Comparison of ENCODE assay signal across 8 cellular contexts in genomic region chr2:6917761-6918421, GRCh38. TPM values are rescaled to one million over a fixed set of nuclear protein-coding genes. Genes with fewer than 3 reads are reported as not detected.
DNase-seq lines count a peak whose midpoint lies in the region; ATAC-seq and TF ChIP-seq lines count a peak whose summit lies in the region.

No MANE protein-coding gene starts in this region.

- TF ChIP-seq POLR2A in gastroesophageal sphincter (IDR thresholded peaks at IDR 0.05) (no peak), prostate gland (IDR thresholded peaks at IDR 0.05) (no peak)

- H3K4me3 Mint-ChIP-seq in WTC11 = peak overlapping the region; percentile 67

- ATAC-seq in HG02763 (IDR thresholded peaks at IDR 0.05; ENCODE audit: unreplicated experiment) (peak; percentile 28), WTC11 (peak; percentile 25), gastroesophageal sphincter (peak; percentile 39)

- H3K27me3 ChIP-seq in gastroesophageal sphincter = no peaks in the 10 kb centered on the region
- no peaks in the 10 kb centered on the region for H3K27me3 ChIP-seq in prostate gland (replicated peaks; ENCODE audit: insufficient read depth)

- TF ChIP-seq CTCF in WTC11 (IDR thresholded peaks at IDR 0.05) = no peak
- TF ChIP-seq CTCF in gastroesophageal sphincter (IDR thresholded peaks at IDR 0.05) = no peak
- TF ChIP-seq CTCF in prostate gland (IDR thresholded peaks at IDR 0.05) = no peak

- no peak for TF ChIP-seq EP300 in gastroesophageal sphincter (IDR thresholded peaks at IDR 0.05)

- peaks cover 28% of the 10 kb centered on the region for H3K27me3 Mint-ChIP-seq in WTC11 (ENCODE audit: low read depth)

- H3K4me3 ChIP-seq in gastroesophageal sphincter (peak overlapping the region; percentile 78 to 88), prostate gland (peak overlapping the region; percentile 68 to 73)

- DNase-seq in NCI-H1092 treated with DMSO at 0.1 percent for 48 hours (lab: John Stamatoyannopoulos, UW) (peak; percentile 17), NCI-H1092 (lab: John Stamatoyannopoulos, UW) (no peak), WTC11 (ENCODE audit: low spot score) (no peak), prostate gland (ENCODE audit: low spot score) (no peak), hippocampal formation (lab: John Stamatoyannopoulos, UW) (no peak), HCEC 1CT (no peak)

- H3K27ac ChIP-seq in gastroesophageal sphincter (peak overlapping the region in 3 of 4 donors; percentile 68 to 80 (median 69)), prostate gland (peak overlapping the region; percentile 64 to 67)

- H3K9me3 ChIP-seq in gastroesophageal sphincter = no peaks in the 10 kb centered on the region
- no peaks in the 10 kb centered on the region for H3K9me3 ChIP-seq in prostate gland

- H3K4me1 ChIP-seq in gastroesophageal sphincter (peaks cover 0 to 36% (median 3%) of the 10 kb centered on the region in 3 donors), prostate gland (replicated peaks) (peaks cover 3% of the 10 kb centered on the region)

- H3K36me3 ChIP-seq in gastroesophageal sphincter = no peaks in the 10 kb centered on the region
- no peaks in the 10 kb centered on the region for H3K36me3 ChIP-seq in prostate gland

- no peaks in the 10 kb centered on the region for H3K9me3 Mint-ChIP-seq in WTC11

- 8% methylated on average over 2 of the region's 68 CpGs; no CpG with 5 or more reads in 1 of the 2 donors for WGBS in gastroesophageal sphincter (ENCODE audit: low coverage in 1 of 2), 2 donors
- WGBS in prostate gland = 2% methylated on average over 45 of the region's 68 CpGs

- POLR2A ChIA-PET in WTC11 (lab: Charles Lee) = interaction anchor here (0.6 kb wide), 1 partner anchor 96 kb away, joined by 3 read pairs; no protein-coding TSS in a partner anchor

- peaks cover 40% of the 10 kb centered on the region for H3K4me1 Mint-ChIP-seq in WTC11

- no peak overlapping the region for H3K27ac Mint-ChIP-seq in WTC11

- intact Hi-C loops in prostate gland (cut with DNase I) = loop anchor here (5.0 kb wide), 1 partner anchor 114 kb away; no protein-coding TSS in a partner anchor

- CTCF ChIA-PET in WTC11 (lab: Charles Lee) = interaction anchor here (0.6 to 2.0 kb wide), 7 partner anchors 11 to 117 kb away, joined by 3 to 9 read pairs (median 3); partner anchors contain the start of gene CMPK2

- no peaks in the 10 kb centered on the region for H3K36me3 Mint-ChIP-seq in WTC11

TF ChIP-seq in WTC11, 78 proteins besides CTCF, POLR2A, EP300 and RAD21:
- TF ChIP-seq MLX (CRISPR knock-in tag; IDR thresholded peaks at IDR 0.05) (no peak), ZNF512 (CRISPR knock-in tag; IDR thresholded peaks at IDR 0.05; ENCODE audit: borderline replicate concordance) (no peak), OVOL2 (CRISPR knock-in tag; IDR thresholded peaks at IDR 0.05; ENCODE audit: borderline replicate concordance) (no peak), ELF4 (CRISPR knock-in tag; IDR thresholded peaks at IDR 0.05; ENCODE audit: low read depth) (no peak), ZNF263 (CRISPR knock-in tag; IDR thresholded peaks at IDR 0.05; ENCODE audit: low read depth) (no peak), ZNF121 (CRISPR knock-in tag; IDR thresholded peaks at IDR 0.05) (no peak), NFE2L1 (CRISPR knock-in tag; IDR thresholded peaks at IDR 0.05) (no peak), NR3C1 (CRISPR knock-in tag; conservative IDR thresholded peaks at IDR 0.05; ENCODE audit: low read depth) (no peak), NFYB (CRISPR knock-in tag; conservative IDR thresholded peaks at IDR 0.05; ENCODE audit: low read depth) (no peak), IRF2 (CRISPR knock-in tag; IDR thresholded peaks at IDR 0.05; ENCODE audit: borderline replicate concordance, low read depth) (no peak), EMX1 (CRISPR knock-in tag; IDR thresholded peaks at IDR 0.05) (no peak), SOX15 (CRISPR knock-in tag; IDR thresholded peaks at IDR 0.05) (no peak), MAX (CRISPR knock-in tag; IDR thresholded peaks at IDR 0.05) (no peak), HMGXB4 (CRISPR knock-in tag; IDR thresholded peaks at IDR 0.05) (0 out of 2 replicates have a peak, but pooled peaks have one; percentile 9), SMAD3 (CRISPR knock-in tag; IDR thresholded peaks at IDR 0.05; ENCODE audit: borderline replicate concordance) (no peak), FOXP4 (CRISPR knock-in tag; IDR thresholded peaks at IDR 0.05) (0 out of 2 replicates have a peak, but pooled peaks have one; percentile 47)

RNA-seq across cellular contexts. Expression of gene RNF144A, which starts 0.7 kb away (rescaled TPM):
- 12.5 to 13.6 TPM (median 12.8 TPM) in 3 replicates for total RNA-seq in WTC11 (2021)
- total RNA-seq in gastroesophageal sphincter = 10 to 100 TPM in 1 of 4 donors, 1 to 10 TPM in 3; 7.2 to 12.9 (median 8.8) TPM
- 10 to 100 TPM in 1 of 2 donors, 1 to 10 TPM in 1; 9.1 to 27.9 TPM for total RNA-seq in prostate gland

RNA-seq across cellular contexts. Expression of gene RSAD2, which starts 40.3 kb away (rescaled TPM):
- total RNA-seq in WTC11 (2021) (not detected in 3 replicates), gastroesophageal sphincter (1 to 10 TPM; 1.8 to 7.0 (median 5.7) TPM), prostate gland (1 to 10 TPM; 3.3 to 8.3 TPM)

RNA-seq across cellular contexts. Expression of gene CMPK2, which starts 52.2 kb away (rescaled TPM):
- total RNA-seq in WTC11 (2021) (0.13 to 0.32 TPM (median 0.16 TPM) in 3 replicates), gastroesophageal sphincter (1 to 10 TPM; 3.1 to 7.8 (median 5.4) TPM), prostate gland (10 to 100 TPM; 13.4 to 13.7 TPM)
